23 cellular contexts compared by ENCODE assay signal in the genomic region with DNA sequence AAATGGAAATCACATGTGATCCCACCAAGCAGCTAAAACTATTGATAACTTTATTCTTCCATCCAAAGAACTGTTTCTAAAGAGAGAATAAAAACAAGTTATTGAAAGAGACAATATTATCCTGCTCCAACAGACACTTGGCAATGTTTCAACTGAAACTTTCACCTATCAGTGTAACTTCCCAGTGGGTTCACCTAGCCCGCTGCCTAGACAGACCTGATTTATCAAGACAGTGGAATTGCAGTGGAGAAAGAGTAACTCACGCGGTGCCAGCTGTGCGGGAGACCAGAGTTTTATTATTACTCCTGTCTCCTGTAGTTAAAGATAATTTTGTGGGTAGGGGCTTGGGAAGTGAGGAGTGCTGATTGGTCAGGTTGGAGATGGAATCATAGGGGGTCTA.
DNase-seq lines count a peak whose midpoint lies in the region; ATAC-seq, FAIRE-seq and TF ChIP-seq lines count a peak whose summit lies in the region.
"Had no signal": no experiment of that assay in that cellular context is flagged by ENCODE, and none has a peak within 500 bp of the region (broad histone marks: within the 10 kb centered on the region; RNA-seq: fewer than 3 reads in every experiment).

No MANE protein-coding gene starts in this region.

- no peak overlapping the region for H3K4me3 Mint-ChIP-seq in chondrocyte (ENCODE audit: unreplicated experiment)
- no peak overlapping the region for H3K4me3 Mint-ChIP-seq in osteocyte (ENCODE audit: unreplicated experiment)

- no peaks in the 10 kb centered on the region for H3F3A ChIP-seq in smooth muscle cell (ENCODE audit: low read depth)

- peak in 1 of 2 donors; percentile 14 for TF ChIP-seq RAD21 in liver (IDR thresholded peaks at IDR 0.05)
- TF ChIP-seq RAD21 in HepG2 (CRISPR knock-in tag; IDR thresholded peaks at IDR 0.05): no peak

- H2AFZ ChIP-seq in HepG2 (ENCODE audit: low read length): no peak overlapping the region
- H2AFZ ChIP-seq in smooth muscle cell (ENCODE audit: low read depth): no peak overlapping the region

- WGBS in liver: 39% methylated on average over 4 of the region's 4 CpGs
- 64% methylated on average over 4 of the region's 4 CpGs for WGBS in HepG2 (ENCODE audit: low lambda C conversion rate)
- WGBS in smooth muscle cell (ENCODE audit: low lambda C conversion rate): 80% methylated on average over 4 of the region's 4 CpGs

- H3K4me2 ChIP-seq in HepG2 (ENCODE audit: low read depth, low read length) (no peak overlapping the region), smooth muscle cell (no peak overlapping the region)
- H3K4me2 ChIP-seq: A549 had no signal

- in situ Hi-C loops in HepG2 (cut with HindIII; ENCODE audit: extremely low pct_ligation_motif_present, low pct_unique_long_range_greater_than_20kb): no loop called here

- CTCF ChIA-PET in HepG2 (lab: Yijun Ruan, JAX; ENCODE audit: low intra/inter-chr PET ratio, low total read pairs): no interaction called here

- TF ChIP-seq EP300 in HepG2 (IDR thresholded peaks at IDR 0.05; ENCODE audit: low read depth in 2 of 2, low read length in 2 of 2) (no peak), HepG2 (CRISPR knock-in tag; IDR thresholded peaks at IDR 0.05; ENCODE audit: borderline replicate concordance) (no peak)

- intact Hi-C loops in HepG2 (cut with micrococcal nuclease; ENCODE audit: unreplicated experiment) (no loop called here), left ventricle myocardium inferior (cut with micrococcal nuclease) (no loop called here)

- H3K27me3 ChIP-seq in liver (ENCODE audit: control insufficient read depth in 4 of 4, insufficient read depth in 4 of 4, low read length in 3 of 4) (no peaks in the 10 kb centered on the region), HepG2 (ENCODE audit: control insufficient read depth in 1 of 2, insufficient read depth in 2 of 2, low read length in 2 of 2) (no peaks in the 10 kb centered on the region; a peak in 1 of 5 replicates), left ventricle myocardium inferior (ENCODE audit: low read depth) (no peaks in the 10 kb centered on the region), smooth muscle cell (ENCODE audit: low read depth) (no peaks in the 10 kb centered on the region)
- H3K27me3 ChIP-seq: BE2C, SJSA1 had no signal

- H3K27ac ChIP-seq in liver (ENCODE audit: low read depth in 1 of 2, low read length in 2 of 2) (peak overlapping the region; percentile 57 to 63), HepG2 (ENCODE audit: extremely low read length, insufficient read depth, low read length) (no peak overlapping the region), left ventricle myocardium inferior (replicated peaks) (no peak overlapping the region), smooth muscle cell (ENCODE audit: low read depth) (no peak overlapping the region)
- H3K27ac ChIP-seq: A549, SJSA1 had no signal

- H3K36me3 Mint-ChIP-seq in chondrocyte (ENCODE audit: low read depth) (no peaks in the 10 kb centered on the region), osteocyte (ENCODE audit: unreplicated experiment) (peaks cover 2% of the 10 kb centered on the region)

- peak overlapping the region in 1 of 2 donors; percentile 29 for H3K9ac ChIP-seq in liver (ENCODE audit: low read depth in 1 of 2, low read length in 2 of 2)
- no peak overlapping the region for H3K9ac ChIP-seq in HepG2 (ENCODE audit: insufficient read depth, low read depth, low read length)
- H3K9ac ChIP-seq in smooth muscle cell (ENCODE audit: low read depth): no peak overlapping the region

- peaks cover 75% of the 10 kb centered on the region for H3K4me1 Mint-ChIP-seq in chondrocyte (ENCODE audit: low read depth)
- H3K4me1 Mint-ChIP-seq in osteocyte (ENCODE audit: unreplicated experiment): peaks cover 77% of the 10 kb centered on the region

- H4K20me1 ChIP-seq in HepG2 (ENCODE audit: insufficient read depth, low read length) (no peaks in the 10 kb centered on the region), smooth muscle cell (ENCODE audit: low read depth) (no peaks in the 10 kb centered on the region)

- H3K9me3 Mint-ChIP-seq in chondrocyte (ENCODE audit: low read depth) (peaks cover under 1% of the 10 kb centered on the region), osteocyte (ENCODE audit: unreplicated experiment) (no peaks in the 10 kb centered on the region)

- H3K9me3 ChIP-seq in liver (ENCODE audit: control insufficient read depth in 4 of 4, low read length in 3 of 4) (no peaks in the 10 kb centered on the region), HepG2 (ENCODE audit: low read length) (no peaks in the 10 kb centered on the region), left ventricle myocardium inferior (replicated peaks) (no peaks in the 10 kb centered on the region), smooth muscle cell (replicated peaks; ENCODE audit: low read depth) (no peaks in the 10 kb centered on the region)
- H3K9me3 ChIP-seq: A549, BE2C, SJSA1 had no signal

- peak overlapping the region; percentile 9 for H3K27ac Mint-ChIP-seq in chondrocyte (ENCODE audit: unreplicated experiment)
- peak overlapping the region; percentile 66 for H3K27ac Mint-ChIP-seq in osteocyte (ENCODE audit: unreplicated experiment)

- no peak for TF ChIP-seq POLR2A in HepG2 (IDR thresholded peaks at IDR 0.05; ENCODE audit: insufficient read depth in 1 of 2, low read depth in 2 of 2, low read length in 2 of 2)

- H3K36me3 ChIP-seq in liver (ENCODE audit: control insufficient read depth in 4 of 4, insufficient read depth in 3 of 4, low read depth in 1 of 4, low read length in 3 of 4) (no peaks in the 10 kb centered on the region), HepG2 (replicated peaks in 1 of 2; ENCODE audit: control insufficient read depth in 1 of 2, insufficient read depth in 2 of 2, low read length in 2 of 2) (no peaks in the 10 kb centered on the region), left ventricle myocardium inferior (no peaks in the 10 kb centered on the region), smooth muscle cell (ENCODE audit: low read depth) (no peaks in the 10 kb centered on the region)
- H3K36me3 ChIP-seq: BE2C, SJSA1 had no signal

- no peak for TF ChIP-seq CTCF in liver (IDR thresholded peaks at IDR 0.05; ENCODE audit: low read depth, low read length, missing input control)
- no peak for TF ChIP-seq CTCF in HepG2 (CRISPR knock-in tag; IDR thresholded peaks at IDR 0.05)
- no peak for TF ChIP-seq CTCF in chondrocyte (IDR thresholded peaks at IDR 0.05)
- no peak for TF ChIP-seq CTCF in osteocyte (IDR thresholded peaks at IDR 0.05)
- no peak for TF ChIP-seq CTCF in left ventricle myocardium inferior (IDR thresholded peaks at IDR 0.05; ENCODE audit: borderline replicate concordance)
- TF ChIP-seq CTCF in smooth muscle cell (IDR thresholded peaks at IDR 0.05; ENCODE audit: borderline replicate concordance, insufficient read depth, poor library complexity, severe bottlenecking): no peak

- H3K4me1 ChIP-seq in liver (ENCODE audit: control insufficient read depth in 4 of 4, insufficient read depth in 4 of 4, low read length in 3 of 4) (peaks cover 2 to 15% (median 6%) of the 10 kb centered on the region in 4 donors), HepG2 (ENCODE audit: insufficient read depth, low read length) (peaks cover 20% of the 10 kb centered on the region), left ventricle myocardium inferior (no peaks in the 10 kb centered on the region), smooth muscle cell (ENCODE audit: low read depth) (no peaks in the 10 kb centered on the region)
- H3K4me1 ChIP-seq: A549, BE2C had no signal

- POLR2A ChIA-PET in HepG2 (lab: Yijun Ruan, JAX): no interaction called here

- no peaks in the 10 kb centered on the region for H3K27me3 Mint-ChIP-seq in chondrocyte (ENCODE audit: low read depth)
- no peaks in the 10 kb centered on the region for H3K27me3 Mint-ChIP-seq in osteocyte (ENCODE audit: unreplicated experiment)

- no peak for ATAC-seq in HepG2
- no peak for ATAC-seq in GM21528 (IDR thresholded peaks at IDR 0.05; ENCODE audit: low FRiP score, unreplicated experiment)
- ATAC-seq: A549, Right ventricle myocardium inferior had no signal

- no peaks in the 10 kb centered on the region for H3K79me2 ChIP-seq in HepG2 (ENCODE audit: insufficient read depth, low read length)
- H3K79me2 ChIP-seq in smooth muscle cell (ENCODE audit: low read depth): no peaks in the 10 kb centered on the region

- no peak for DNase-seq in HepG2 (ENCODE audit: low spot score)
- no peak for DNase-seq in chondrocyte (ENCODE audit: low spot score)
- no peak for DNase-seq in osteocyte (ENCODE audit: extremely low spot score, unreplicated experiment)
- no peak for DNase-seq in left ventricle myocardium inferior
- no peak for DNase-seq in smooth muscle cell (lab: John Stamatoyannopoulos, UW; ENCODE audit: unreplicated experiment)
- DNase-seq: BE2C, DND-41, GOT3, HCEC 1CT, Karpas-422, NCI-H1436, NCI-H2029, NCI-H2171, NCI-H345, NCI-H524, T-helper 1 cell had no signal

- no TSS peak for BruUV-seq in HepG2 (replicated peaks; lab: Mats Ljungman, UMichigan)

- no peak for FAIRE-seq in HepG2 (lab: Jason Lieb, UNC)
- FAIRE-seq: A549, GM12891, RCC 7860 had no signal

- H3K4me3 ChIP-seq in liver (ENCODE audit: low read depth in 1 of 3, low read length in 3 of 3) (no peak overlapping the region), HepG2 (replicated peaks in 1 of 3; ENCODE audit: insufficient read depth in 1 of 3, low read depth in 2 of 3, low read length in 3 of 3) (no peak overlapping the region), left ventricle myocardium inferior (no peak overlapping the region), smooth muscle cell (no peak overlapping the region)
- H3K4me3 ChIP-seq: A549, SJSA1 had no signal

TF ChIP-seq in liver, 16 proteins besides CTCF, POLR2A, EP300 and RAD21:
- no peak for TF ChIP-seq SP1 (IDR thresholded peaks at IDR 0.05)
- TF ChIP-seq HNF4G (IDR thresholded peaks at IDR 0.05): no peak
- TF ChIP-seq HNF4A (conservative IDR thresholded peaks at IDR 0.05): peak in 1 of 2 donors; percentile 9
TF ChIP-seq in liver: peak in this region for 1.

TF ChIP-seq in HepG2, 621 proteins besides CTCF, POLR2A, EP300 and RAD21:
- TF ChIP-seq RBM22 (optimal IDR thresholded peaks at IDR 0.05; ENCODE audit: low read length): no peak
- TF ChIP-seq ZNF282 (IDR thresholded peaks at IDR 0.05; ENCODE audit: partially characterized antibody): no peak
- TF ChIP-seq ZNF343 (CRISPR knock-in tag; IDR thresholded peaks at IDR 0.05): no peak
- TF ChIP-seq TCF7 (IDR thresholded peaks at IDR 0.05; ENCODE audit: low read depth): no peak
- TF ChIP-seq ZNF816 (CRISPR knock-in tag; IDR thresholded peaks at IDR 0.05; ENCODE audit: borderline replicate concordance): no peak
- TF ChIP-seq ZNF274 (CRISPR knock-in tag; IDR thresholded peaks at IDR 0.05): no peak
TF ChIP-seq in HepG2: peak in this region for 0.

Comparison
In these comparisons a context has a peak if more than half of its experiments do, and no peak if none do; other contexts are left out.
1. H3K27ac ChIP-seq: peak in liver (2 of 2); none in HepG2 (single experiment), left ventricle myocardium inferior (single experiment) and smooth muscle cell (single experiment).